Comparison of ENCODE assay signal across 13 cellular contexts in genomic region chr2:106098081-106098480, GRCh38.
DNase-seq lines count a peak whose midpoint lies in the region; ATAC-seq, FAIRE-seq and TF ChIP-seq lines count a peak whose summit lies in the region.
"Had no signal": no experiment of that assay in that cellular context is flagged by ENCODE, and none has a peak within 500 bp of the region (broad histone marks: within the 10 kb centered on the region; RNA-seq: fewer than 3 reads in every experiment).

No MANE protein-coding gene starts in this region.

- no peaks in the 10 kb centered on the region for H3K9me3 ChIP-seq in right cardiac atrium (ENCODE audit: control insufficient read depth, low read length)
- H3K9me3 ChIP-seq: pancreas had no signal

- TF ChIP-seq CTCF in BJ (IDR thresholded peaks at IDR 0.05; ENCODE audit: insufficient read depth, low read depth, low read length): peak; percentile 51
- TF ChIP-seq CTCF in GM12874 (IDR thresholded peaks at IDR 0.05; ENCODE audit: insufficient read depth, low read depth, low read length): peak; percentile 42
- TF ChIP-seq CTCF in VCaP (conservative IDR thresholded peaks at IDR 0.05): peak; percentile 56; the same call in 1 of the 2 replicates
- TF ChIP-seq CTCF in D721Med (IDR thresholded peaks at IDR 0.05; ENCODE audit: insufficient read depth, missing control alignments): no peak

- ATAC-seq in right cardiac atrium: peak; percentile 18 to 34
- no peak for ATAC-seq in HG02571 (IDR thresholded peaks at IDR 0.05; ENCODE audit: unreplicated experiment)
- ATAC-seq: esophagus mucosa had no signal

- H3K4me3 ChIP-seq in BJ (ENCODE audit: low read depth, low read length) (no peak overlapping the region), right cardiac atrium (ENCODE audit: low read length) (no peak overlapping the region)
- H3K4me3 ChIP-seq: pancreas had no signal

- FAIRE-seq in D721Med (lab: Jason Lieb, UNC): no peak
- FAIRE-seq: GM18507, pancreas had no signal

- no peaks in the 10 kb centered on the region; the same call in 1 of the 2 replicates for H3K36me3 ChIP-seq in BJ (ENCODE audit: control insufficient read depth, insufficient read depth, low read length)
- H3K36me3 ChIP-seq: pancreas had no signal

- H3K27ac ChIP-seq in VCaP (no peak overlapping the region), right cardiac atrium (ENCODE audit: low read length) (no peak overlapping the region)
- H3K27ac ChIP-seq: pancreas had no signal

- CTCF ChIA-PET in BJ (lab: Yijun Ruan, JAX): interaction anchor here (0.9 to 1.7 kb wide), 6 partner anchors 9 to 523 kb away, joined by 3 to 5 read pairs (median 4); no protein-coding TSS in a partner anchor

- no peaks in the 10 kb centered on the region for H3K4me1 ChIP-seq in right cardiac atrium (ENCODE audit: control insufficient read depth, insufficient read depth, low read length)
- H3K4me1 ChIP-seq: pancreas had no signal

- H3K27me3 ChIP-seq in BJ (ENCODE audit: control insufficient read depth, insufficient read depth, low read length): no peaks in the 10 kb centered on the region
- H3K27me3 ChIP-seq in right cardiac atrium (ENCODE audit: control insufficient read depth, insufficient read depth): no peaks in the 10 kb centered on the region
- H3K27me3 ChIP-seq: pancreas had no signal

- intact Hi-C loops in right cardiac atrium (cut with DNase I): no loop called here

- POLR2A ChIA-PET in BJ (lab: Charles Lee): no interaction called here

- WGBS in right cardiac atrium: 60% methylated on average over 3 of the region's 3 CpGs

- DNase-seq in BJ (ENCODE audit: low read depth) (no peak), right cardiac atrium (no peak), D721Med (ENCODE audit: insufficient read length, low spot score) (no peak), COLO668 (lab: John Stamatoyannopoulos, UW; ENCODE audit: unreplicated experiment) (no peak)
- DNase-seq in effector CD4-positive, alpha-beta T cell: no peak
- DNase-seq: NCI-H2227 treated with DMSO at 0.1 percent for 48 hours; pancreas; stimulated activated naive B cell treated with anti-CD40 and anti-IgM and Interleukin-4, amounts not matched to agents 10 μg/mL and 1 μg/mL and 100 μg/mL, for 72 hours had no signal
